19 cellular contexts compared by ENCODE assay signal in genomic region chr20:34220581-34220980, GRCh38. TPM values are rescaled to one million over a fixed set of nuclear protein-coding genes. Genes with fewer than 3 reads are reported as not detected.
A peak's percentile ranks its signal among the peaks of the same experiment; 100 is the strongest.
DNase-seq lines count a peak whose midpoint lies in the region; ATAC-seq and TF ChIP-seq lines count a peak whose summit lies in the region.
"Had no signal": no experiment of that assay in that cellular context is flagged by ENCODE, and none has a peak within 500 bp of the region (broad histone marks: within the 10 kb centered on the region; RNA-seq: fewer than 3 reads in every experiment).

No MANE protein-coding gene starts in this region.

- H3K9me3 ChIP-seq in naive thymus-derived CD4-positive, alpha-beta T cell (ENCODE audit: control insufficient read depth in 2 of 3, low read length in 3 of 3), result no peaks in the 10 kb centered on the region

- DNase-seq in EH (ENCODE audit: low read depth) (peak; percentile 93), NCI-H2227 treated with DMSO at 0.1 percent for 48 hours (lab: John Stamatoyannopoulos, UW) (peak; percentile 44), cardiac fibroblast (ENCODE audit: low read depth in 2 of 2) (peak; percentile 49 to 84), NCI-H526 (lab: John Stamatoyannopoulos, UW) (no peak), pons (ENCODE audit: low spot score) (no peak)
- no peak for DNase-seq in naive thymus-derived CD4-positive, alpha-beta T cell
- DNase-seq: activated CD4-positive, CD25-positive, alpha-beta regulatory T cell; activated T-cell treated with anti-CD3 and anti-CD28 coated beads, Interleukin-2, amount 50 U/mL, for 72 hours; anterior cingulate cortex; erythroblast; GF-D8; kidney; naive B cell; NCI-H1048; NCI-H748 treated with DMSO at 0.1 percent for 48 hours; SJCRH30 had no signal

- no peaks in the 10 kb centered on the region for H3K4me1 ChIP-seq in naive thymus-derived CD4-positive, alpha-beta T cell (ENCODE audit: control insufficient read depth in 2 of 2, insufficient read depth in 2 of 2, low read length in 2 of 2)
- H3K4me1 ChIP-seq: SJCRH30 had no signal

- H3K36me3 ChIP-seq in naive thymus-derived CD4-positive, alpha-beta T cell (ENCODE audit: control insufficient read depth in 2 of 3, insufficient read depth in 3 of 3, low read length in 3 of 3), result no peaks in the 10 kb centered on the region
- H3K36me3 ChIP-seq: BLaER1 treated with 17β-estradiol and CSF1 and Interleukin-3, amounts not matched to agents 10 nM and 100 nM; SJCRH30 had no signal

- CTCF ChIA-PET in naive thymus-derived CD4-positive, alpha-beta T cell (lab: Charles Lee), result no interaction called here

- H3K4me1 Mint-ChIP-seq in naive thymus-derived CD4-positive, alpha-beta T cell, result peaks cover 0 to 12% (median 10%) of the 10 kb centered on the region in 7 donors

- peak; percentile 41 for ATAC-seq in naive thymus-derived CD4-positive, alpha-beta T cell
- ATAC-seq in HG03378 (IDR thresholded peaks at IDR 0.05; ENCODE audit: unreplicated experiment), result no peak
- ATAC-seq in HG02840 (IDR thresholded peaks at IDR 0.05; ENCODE audit: low FRiP score, unreplicated experiment), result no peak
- ATAC-seq: activated T-cell treated with anti-CD3 and anti-CD28 coated beads, Interleukin-2, amount 50 U/mL, for 72 hours had no signal

- H3K4me3 ChIP-seq in cardiac fibroblast (replicated peaks in 1 of 2; ENCODE audit: low read depth in 2 of 2, low read length in 2 of 2), result no peak overlapping the region
- H3K4me3 ChIP-seq in naive thymus-derived CD4-positive, alpha-beta T cell (ENCODE audit: low read length), result no peak overlapping the region
- H3K4me3 ChIP-seq: BLaER1 treated with 17β-estradiol and CSF1 and Interleukin-3, amounts not matched to agents 10 nM and 100 nM; SJCRH30 had no signal

- peaks cover 26 to 37% (median 31%) of the 10 kb centered on the region in 5 donors for H3K27me3 Mint-ChIP-seq in naive thymus-derived CD4-positive, alpha-beta T cell

- no peak overlapping the region for H3K27ac Mint-ChIP-seq in naive thymus-derived CD4-positive, alpha-beta T cell
- H3K27ac Mint-ChIP-seq: activated T-cell treated with anti-CD3 and anti-CD28 coated beads, Interleukin-2, amount 50 U/mL, for 72 hours had no signal

- H3K36me3 Mint-ChIP-seq in naive thymus-derived CD4-positive, alpha-beta T cell, result no peaks in the 10 kb centered on the region
- H3K36me3 Mint-ChIP-seq: naive B cell had no signal

- H3K27ac ChIP-seq in naive thymus-derived CD4-positive, alpha-beta T cell (ENCODE audit: low read depth, low read length), result no peak overlapping the region
- H3K27ac ChIP-seq: BLaER1 treated with 17β-estradiol and CSF1 and Interleukin-3, amounts not matched to agents 10 nM and 100 nM; SJCRH30 had no signal

- H3K4me3 Mint-ChIP-seq in naive thymus-derived CD4-positive, alpha-beta T cell, result no peak overlapping the region
- H3K4me3 Mint-ChIP-seq: activated T-cell treated with anti-CD3 and anti-CD28 coated beads, Interleukin-2, amount 50 U/mL, for 72 hours; naive B cell had no signal

- no peak for TF ChIP-seq CTCF in cardiac fibroblast (IDR thresholded peaks at IDR 0.05; ENCODE audit: low read depth, low read length)

- POLR2A ChIA-PET in naive thymus-derived CD4-positive, alpha-beta T cell (lab: Charles Lee), result no interaction called here

- intact Hi-C loops in naive thymus-derived CD4-positive, alpha-beta T cell (cut with micrococcal nuclease), result no loop called here

- H3K9me3 Mint-ChIP-seq in naive thymus-derived CD4-positive, alpha-beta T cell, result peaks cover 0 to 2% (median 0%) of the 10 kb centered on the region in 11 donors
- H3K9me3 Mint-ChIP-seq: activated T-cell treated with anti-CD3 and anti-CD28 coated beads, Interleukin-2, amount 50 U/mL, for 72 hours; naive B cell had no signal

- H3K27me3 ChIP-seq in naive thymus-derived CD4-positive, alpha-beta T cell (ENCODE audit: control insufficient read depth in 2 of 2, insufficient read depth in 2 of 2, low read length in 2 of 2), result peaks cover 0 to 4% of the 10 kb centered on the region in 2 donors
- H3K27me3 ChIP-seq: SJCRH30 had no signal

RNA-seq across cellular contexts. Expression of gene ASIP, which starts 20.6 kb away (rescaled TPM):
- not detected for total RNA-seq in naive thymus-derived CD4-positive, alpha-beta T cell
- not detected for polyA plus RNA-seq in naive thymus-derived CD4-positive, alpha-beta T cell
- total RNA-seq: activated T-cell treated with anti-CD3 and anti-CD28 coated beads, Interleukin-2, amount 50 U/mL, for 72 hours; kidney; SJCRH30 had no signal

Comparison
In these comparisons a context has a peak if more than half of its experiments do, and no peak if none do; other contexts are left out.
1. DNase-seq: peak in EH (single experiment), NCI-H2227 treated with DMSO at 0.1 percent for 48 hours (single experiment) and cardiac fibroblast (2 of 2); none in naive thymus-derived CD4-positive, alpha-beta T cell (0 of 9), NCI-H526 (0 of 2) and pons (single experiment).